16 cellular contexts compared by ENCODE assay signal in the genomic region with DNA sequence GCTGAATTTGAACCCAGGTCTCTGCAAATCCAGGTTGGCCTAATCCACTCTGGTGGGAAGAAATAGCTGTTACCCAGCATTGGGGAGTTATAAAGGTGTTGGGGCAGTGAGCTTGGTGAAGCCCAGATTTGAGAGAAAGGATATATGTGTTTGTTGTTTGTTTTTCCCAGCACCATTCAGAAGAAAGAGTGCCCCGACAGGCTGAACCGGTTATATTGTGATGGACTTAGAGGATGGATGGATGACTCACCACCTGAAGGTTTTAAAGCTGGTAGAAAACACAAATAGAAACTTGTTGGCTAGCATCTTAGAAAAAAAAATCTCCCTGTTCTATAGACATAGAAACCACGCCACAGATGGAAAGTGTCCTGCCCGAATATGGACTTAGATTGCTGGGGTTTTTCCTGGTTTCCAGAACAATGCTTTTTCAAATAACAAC.
DNase-seq lines count a peak whose midpoint lies in the region; ATAC-seq and TF ChIP-seq lines count a peak whose summit lies in the region.
"Had no signal": no experiment of that assay in that cellular context is flagged by ENCODE, and none has a peak within 500 bp of the region (broad histone marks: within the 10 kb centered on the region; RNA-seq: fewer than 3 reads in every experiment).

No MANE protein-coding gene starts in this region.

- no peaks in the 10 kb centered on the region for H3K36me3 ChIP-seq in iPS DF 6.9 (ENCODE audit: control insufficient read depth, insufficient read depth, low read length)
- no peaks in the 10 kb centered on the region for H3K36me3 ChIP-seq in thyroid gland

- H3K27me3 ChIP-seq in iPS DF 6.9 (ENCODE audit: control insufficient read depth, insufficient read depth, low read length) (no peaks in the 10 kb centered on the region), thyroid gland (no peaks in the 10 kb centered on the region)

- intact Hi-C loops in thyroid gland (cut with DNase I): no loop called here

- H3K4me3 ChIP-seq in iPS DF 6.9 (ENCODE audit: low read length): no peak overlapping the region
- H3K4me3 ChIP-seq in thyroid gland (replicated peaks in 1 of 3): no peak overlapping the region
- H3K4me3 ChIP-seq: SK-N-MC had no signal

- peaks cover 1% of the 10 kb centered on the region for H3K4me1 ChIP-seq in iPS DF 6.9 (ENCODE audit: control insufficient read depth, insufficient read depth, low read length)
- H3K4me1 ChIP-seq in thyroid gland: peaks cover 0 to 21% of the 10 kb centered on the region in 2 donors

- ATAC-seq in HG03521 (IDR thresholded peaks at IDR 0.05; ENCODE audit: unreplicated experiment): no peak

- peak; percentile 50 for DNase-seq in HPDE6-E6E7 (ENCODE audit: extremely low spot score)
- DNase-seq in NCI-H748 treated with DMSO at 0.1 percent for 48 hours (lab: John Stamatoyannopoulos, UW): peak; percentile 98
- peak; percentile 63 for DNase-seq in iPS DF 6.9 (ENCODE audit: low read depth, low spot score)
- peak; percentile 84 to 86 for DNase-seq in thyroid gland
- no peak for DNase-seq in activated naive CD4-positive, alpha-beta T cell (lab: John Stamatoyannopoulos, UW)
- DNase-seq in NCI-H146 treated with DMSO at 0.1 percent for 48 hours (lab: John Stamatoyannopoulos, UW; ENCODE audit: unreplicated experiment): no peak
- DNase-seq: activated B cell treated with CpG ODN at 0.5 μM for 24 hours; activated T-cell treated with anti-CD3 and anti-CD28 coated beads, Interleukin-2, amount 50 U/mL, for 24 hours; anterior cingulate cortex; CD4-positive, alpha-beta memory T cell; effector CD8-positive, alpha-beta T cell; NCI-H524; stimulated activated CD4-positive, alpha-beta T cell treated with anti-CD3 and anti-CD28 coated beads, Interleukin-4, amount 100 ng/mL, for 4 hours had no signal

- H3K27ac ChIP-seq in iPS DF 6.9 (ENCODE audit: low read length): no peak overlapping the region
- peak overlapping the region in 1 of 3 donors; percentile 55 for H3K27ac ChIP-seq in thyroid gland
- H3K27ac ChIP-seq: KMS-11, SK-N-MC had no signal

- no peak for TF ChIP-seq POLR2A in thyroid gland (IDR thresholded peaks at IDR 0.05)

- TF ChIP-seq CTCF in thyroid gland (IDR thresholded peaks at IDR 0.05): no peak

- H3K9me3 ChIP-seq in iPS DF 6.9 (ENCODE audit: control insufficient read depth, insufficient read depth, low read length) (no peaks in the 10 kb centered on the region), thyroid gland (no peaks in the 10 kb centered on the region)

- whole genome bisulfite sequencing in iPS DF 6.9 (ENCODE audit: insufficient coverage, insufficient read length): no CpG with 5 or more reads among the region's 4 CpGs
- 32 to 34% methylated on average over 4 of the region's 4 CpGs for WGBS in thyroid gland, 2 donors

Comparison
In these comparisons a context has a peak if more than half of its experiments do, and no peak if none do; other contexts are left out.
1. DNase-seq: peak in HPDE6-E6E7 (single experiment), NCI-H748 treated with DMSO at 0.1 percent for 48 hours (single experiment), iPS DF 6.9 (single experiment) and thyroid gland (2 of 2); none in activated naive CD4-positive, alpha-beta T cell (0 of 4) and NCI-H146 treated with DMSO at 0.1 percent for 48 hours (single experiment).